ENCODE assay signal across 25 cellular contexts in genomic region chr14:75690010-75690409, GRCh38.
"Had no signal": no experiment of that assay in that cellular context is flagged by ENCODE, and none has a peak within 500 bp of the region (broad histone marks: within the 10 kb centered on the region; RNA-seq: fewer than 3 reads in every experiment).

No MANE protein-coding gene starts in this region.

- DNase-seq: activated B cell treated with CpG ODN at 0.5 μM for 24 hours; activated CD4-positive, alpha-beta memory T cell treated with anti-CD3 and anti-CD28 coated beads for 36 hours; activated CD4-positive, alpha-beta T cell treated with anti-CD3 and anti-CD28 coated beads for 4 hours; activated gamma-delta T cell treated with Interleukin-2 at 50 U/mL for 16 hours; activated T-cell treated with anti-CD3 and anti-CD28 coated beads, Interleukin-2, amount 50 U/mL, for 72 hours; amygdala; effector memory CD4-positive, alpha-beta T cell; heart left ventricle; islet precursor cell; left cardiac atrium; mesendoderm; naive B cell; nucleus accumbens; small intestine; stimulated activated CD8-positive, alpha-beta memory T cell treated with anti-CD3 and anti-CD28 coated beads, Interleukin-4, amount 100 ng/mL, for 48 hours; stimulated activated naive B cell treated with anti-CD40 and anti-IgM and Interleukin-4, amounts not matched to agents 10 μg/mL and 1 μg/mL and 100 μg/mL, for 72 hours; T1000; upper lobe of right lung had no signal

- H3K9me3 ChIP-seq: gastroesophageal sphincter, upper lobe of right lung had no signal

- H3K27ac ChIP-seq: cardiac muscle cell, gastroesophageal sphincter, heart left ventricle, parathyroid adenoma, upper lobe of right lung had no signal

- H3K27me3 Mint-ChIP-seq: activated B cell treated with CpG ODN at 0.5 μM for 24 hours; activated CD4-positive, alpha-beta memory T cell treated with anti-CD3 and anti-CD28 coated beads for 36 hours; activated naive CD8-positive, alpha-beta T cell; naive B cell; stimulated activated naive B cell treated with anti-CD40 and anti-IgM and Interleukin-4, amounts not matched to agents 10 μg/mL and 1 μg/mL and 100 μg/mL, for 72 hours had no signal

- H3K27me3 ChIP-seq: cardiac muscle cell, gastroesophageal sphincter, heart left ventricle, upper lobe of right lung had no signal

- H3K27ac Mint-ChIP-seq: activated B cell treated with CpG ODN at 0.5 μM for 24 hours; activated CD4-positive, alpha-beta memory T cell treated with anti-CD3 and anti-CD28 coated beads for 36 hours; activated naive CD8-positive, alpha-beta T cell; activated T-cell treated with anti-CD3 and anti-CD28 coated beads, Interleukin-2, amount 50 U/mL, for 72 hours; naive B cell; stimulated activated naive B cell treated with anti-CD40 and anti-IgM and Interleukin-4, amounts not matched to agents 10 μg/mL and 1 μg/mL and 100 μg/mL, for 72 hours; T-helper 1 cell treated with Interleukin-12 subunit alpha and Interleukin-12 subunit beta and Interleukin-4 antibody, amounts not matched to agents 30 μg/mL and 1 μg/mL, for 36 hours had no signal

- H3K4me1 ChIP-seq: gastroesophageal sphincter, parathyroid adenoma, upper lobe of right lung had no signal

- ATAC-seq: activated T-cell treated with anti-CD3 and anti-CD28 coated beads, Interleukin-2, amount 50 U/mL, for 72 hours; esophagus mucosa; gastroesophageal sphincter; heart left ventricle; left cardiac atrium; sciatic nerve; stimulated activated naive B cell treated with anti-CD40 and anti-IgM and Interleukin-4, amounts not matched to agents 10 μg/mL and 1 μg/mL and 100 μg/mL, for 72 hours; upper lobe of right lung had no signal

- H3K4me1 Mint-ChIP-seq: activated B cell treated with CpG ODN at 0.5 μM for 24 hours; naive B cell; stimulated activated naive B cell treated with anti-CD40 and anti-IgM and Interleukin-4, amounts not matched to agents 10 μg/mL and 1 μg/mL and 100 μg/mL, for 72 hours had no signal

- H3K9me3 Mint-ChIP-seq: T-helper 1 cell treated with Interleukin-12 subunit alpha and Interleukin-12 subunit beta and Interleukin-4 antibody, amounts not matched to agents 30 μg/mL and 1 μg/mL, for 36 hours had no signal

- H3K4me3 Mint-ChIP-seq: activated B cell treated with CpG ODN at 0.5 μM for 24 hours; activated CD4-positive, alpha-beta memory T cell treated with anti-CD3 and anti-CD28 coated beads for 36 hours; activated naive CD8-positive, alpha-beta T cell; activated T-cell treated with anti-CD3 and anti-CD28 coated beads, Interleukin-2, amount 50 U/mL, for 72 hours; naive B cell; stimulated activated naive B cell treated with anti-CD40 and anti-IgM and Interleukin-4, amounts not matched to agents 10 μg/mL and 1 μg/mL and 100 μg/mL, for 72 hours; T-helper 1 cell treated with Interleukin-12 subunit alpha and Interleukin-12 subunit beta and Interleukin-4 antibody, amounts not matched to agents 30 μg/mL and 1 μg/mL, for 36 hours had no signal

- H3K4me3 ChIP-seq: cardiac muscle cell, gastroesophageal sphincter, heart left ventricle, upper lobe of right lung had no signal
